In genomic region chr2:182913064-182913463, GRCh38 we compare ENCODE assay signal across 23 cellular contexts. TPM values are rescaled to one million over a fixed set of nuclear protein-coding genes. Genes with fewer than 3 reads are reported as not detected.
DNase-seq lines count a peak whose midpoint lies in the region; ATAC-seq, FAIRE-seq and TF ChIP-seq lines count a peak whose summit lies in the region.
"Had no signal": no experiment of that assay in that cellular context is flagged by ENCODE, and none has a peak within 500 bp of the region (broad histone marks: within the 10 kb centered on the region; RNA-seq: fewer than 3 reads in every experiment).

No MANE protein-coding gene starts in this region.

- H2AFZ ChIP-seq in HepG2 (ENCODE audit: low read length) = no peak overlapping the region

- H3K9me3 ChIP-seq in liver (ENCODE audit: control insufficient read depth in 4 of 4, low read length in 3 of 4) (no peaks in the 10 kb centered on the region), HepG2 (ENCODE audit: low read length) (no peaks in the 10 kb centered on the region), right lobe of liver (no peaks in the 10 kb centered on the region), gastrocnemius medialis (no peaks in the 10 kb centered on the region)
- H3K9me3 ChIP-seq: HAP-1 had no signal

- ATAC-seq in HepG2 (no peak), right lobe of liver (peak; percentile 31 to 86 (median 75)), gastrocnemius medialis (no peak), HG03342 (IDR thresholded peaks at IDR 0.05; ENCODE audit: unreplicated experiment) (no peak)

- no peaks in the 10 kb centered on the region for H3K79me2 ChIP-seq in HepG2 (ENCODE audit: insufficient read depth, low read length)

- H3K4me1 ChIP-seq in liver (ENCODE audit: control insufficient read depth in 4 of 4, insufficient read depth in 4 of 4, low read length in 3 of 4) (peaks cover 4 to 47% (median 27%) of the 10 kb centered on the region in 4 donors), HepG2 (ENCODE audit: insufficient read depth, low read length) (peaks cover 15% of the 10 kb centered on the region), right lobe of liver (peaks cover 0 to 29% (median 3%) of the 10 kb centered on the region in 4 donors), gastrocnemius medialis (peaks cover 35 to 52% of the 10 kb centered on the region in 2 donors)

- TF ChIP-seq EP300 in HepG2 (IDR thresholded peaks at IDR 0.05; ENCODE audit: low read depth in 2 of 2, low read length in 2 of 2) (no peak), HepG2 (CRISPR knock-in tag; IDR thresholded peaks at IDR 0.05; ENCODE audit: borderline replicate concordance) (no peak)

- TF ChIP-seq POLR2A in HepG2 (IDR thresholded peaks at IDR 0.05; ENCODE audit: insufficient read depth in 1 of 2, low read depth in 2 of 2, low read length in 2 of 2) = no peak
- no peak for TF ChIP-seq POLR2A in right lobe of liver (IDR thresholded peaks at IDR 0.05)
- no peak for TF ChIP-seq POLR2A in gastrocnemius medialis (IDR thresholded peaks at IDR 0.05)

- no peak for FAIRE-seq in HepG2 (lab: Jason Lieb, UNC)
- FAIRE-seq: A204.1, GM12891, GM18507, H54 had no signal

- POLR2A ChIA-PET in HepG2 (lab: Yijun Ruan, JAX) = no interaction called here

- CTCF ChIA-PET in HepG2 (lab: Yijun Ruan, JAX; ENCODE audit: low intra/inter-chr PET ratio, low total read pairs) = no interaction called here

- H3K4me3 ChIP-seq in liver (ENCODE audit: low read depth in 1 of 3, low read length in 3 of 3) = peak overlapping the region in 2 of 3 donors; percentile 1 to 27
- no peak overlapping the region for H3K4me3 ChIP-seq in HepG2 (replicated peaks in 1 of 3; ENCODE audit: insufficient read depth in 1 of 3, low read depth in 2 of 3, low read length in 3 of 3)
- H3K4me3 ChIP-seq in right lobe of liver = peak overlapping the region in 2 of 3 donors; percentile 46 to 50
- H3K4me3 ChIP-seq in gastrocnemius medialis = no peak overlapping the region
- H3K4me3 ChIP-seq: HAP-1 had no signal

- TF ChIP-seq CTCF in liver (IDR thresholded peaks at IDR 0.05; ENCODE audit: low read depth, low read length, missing input control) = no peak
- no peak for TF ChIP-seq CTCF in HepG2 (CRISPR knock-in tag; IDR thresholded peaks at IDR 0.05)
- no peak for TF ChIP-seq CTCF in right lobe of liver (IDR thresholded peaks at IDR 0.05)
- no peak for TF ChIP-seq CTCF in gastrocnemius medialis (IDR thresholded peaks at IDR 0.05 in 4 of 5, conservative IDR thresholded peaks at IDR 0.05 in 1 of 5)

- no peak for DNase-seq in HepG2 (ENCODE audit: low spot score)
- DNase-seq in right lobe of liver = no peak
- no peak for DNase-seq in gastrocnemius medialis
- no peak for DNase-seq in NCI-H2029 (lab: John Stamatoyannopoulos, UW)
- DNase-seq: ACHN; C1 segment of cervical spinal cord; Calu3; CD4-positive, alpha-beta memory T cell; COR-L47; DMS53; DMS79 treated with DMSO at 0.1 percent for 48 hours; GF-D8; GOT3; HFFc6 had no signal

- H3K9ac ChIP-seq in liver (ENCODE audit: low read depth in 1 of 2, low read length in 2 of 2) (no peak overlapping the region), HepG2 (ENCODE audit: insufficient read depth, low read depth, low read length) (no peak overlapping the region)

- H3K36me3 ChIP-seq in liver (ENCODE audit: control insufficient read depth in 4 of 4, insufficient read depth in 3 of 4, low read depth in 1 of 4, low read length in 3 of 4) (no peaks in the 10 kb centered on the region), HepG2 (replicated peaks in 1 of 2; ENCODE audit: control insufficient read depth in 1 of 2, insufficient read depth in 2 of 2, low read length in 2 of 2) (peaks cover 0 to 16% of the 10 kb centered on the region in 2 experiments; a peak in 2 of 5 replicates), right lobe of liver (no peaks in the 10 kb centered on the region), gastrocnemius medialis (peaks cover 0 to 24% of the 10 kb centered on the region in 2 donors)
- H3K36me3 ChIP-seq: HAP-1 had no signal

- TF ChIP-seq RAD21 in liver (IDR thresholded peaks at IDR 0.05) (peak in 1 of 2 donors; percentile 24), HepG2 (CRISPR knock-in tag; IDR thresholded peaks at IDR 0.05) (no peak)

- H3K27ac ChIP-seq in liver (ENCODE audit: low read depth in 1 of 2, low read length in 2 of 2) (no peak overlapping the region), HepG2 (ENCODE audit: extremely low read length, insufficient read depth, low read length) (no peak overlapping the region), right lobe of liver (peak overlapping the region in 2 of 3 donors; percentile 57 to 72), gastrocnemius medialis (peak overlapping the region; percentile 88 to 93 (median 88))
- H3K27ac ChIP-seq: 22Rv1 had no signal

- WGBS in liver = 48% methylated on average over 1 of the region's 1 CpG
- WGBS in HepG2 (ENCODE audit: low lambda C conversion rate) = 100% methylated on average over 1 of the region's 1 CpG
- 33% methylated on average over 1 of the region's 1 CpG for WGBS in right lobe of liver (ENCODE audit: insufficient coverage, low coverage, low lambda C conversion rate, missing lambda C conversion rate)

- BruUV-seq in HepG2 (replicated peaks; lab: Mats Ljungman, UMichigan) = no TSS peak

- H3K27me3 ChIP-seq in liver (ENCODE audit: control insufficient read depth in 4 of 4, insufficient read depth in 4 of 4, low read length in 3 of 4) (no peaks in the 10 kb centered on the region), HepG2 (ENCODE audit: control insufficient read depth in 1 of 2, insufficient read depth in 2 of 2, low read length in 2 of 2) (no peaks in the 10 kb centered on the region), right lobe of liver (no peaks in the 10 kb centered on the region), gastrocnemius medialis (no peaks in the 10 kb centered on the region)

- intact Hi-C loops in HepG2 (cut with micrococcal nuclease; ENCODE audit: unreplicated experiment) (loop anchor here (5.0 kb wide), 1 partner anchor 46 kb away; the partner anchor contains the start of gene FRZB), right lobe of liver (cut with DNase I) (no loop called here), gastrocnemius medialis (cut with DNase I; ENCODE audit: low total_unique reads) (loop anchor here (5.0 kb wide), 1 partner anchor 39 kb away; no protein-coding TSS in a partner anchor)

- no peaks in the 10 kb centered on the region for H4K20me1 ChIP-seq in HepG2 (ENCODE audit: insufficient read depth, low read length)

- in situ Hi-C loops in HepG2 (cut with HindIII; ENCODE audit: extremely low pct_ligation_motif_present, low pct_unique_long_range_greater_than_20kb) = no loop called here
- in situ Hi-C loops in gastrocnemius medialis (cut with MboI; ENCODE audit: low sequenced_read_pairs in 4 of 4) = no loop called here

- H3K4me2 ChIP-seq in HepG2 (ENCODE audit: low read depth, low read length) = no peak overlapping the region

TF ChIP-seq in liver, 16 proteins besides CTCF, POLR2A, EP300 and RAD21 (continues in another document):
- peak; percentile 42 to 72 for TF ChIP-seq RXRA (IDR thresholded peaks at IDR 0.05)

TF ChIP-seq in HepG2, 621 proteins besides CTCF, POLR2A, EP300 and RAD21 (continues in another document):
- no peak for TF ChIP-seq ZNF18 (CRISPR knock-in tag; IDR thresholded peaks at IDR 0.05; ENCODE audit: insufficient replicate concordance)
- no peak for TF ChIP-seq RARA (CRISPR knock-in tag; IDR thresholded peaks at IDR 0.05)

RNA-seq across cellular contexts. Expression of gene FRZB, which starts 46.6 kb away (rescaled TPM):
- under 1 TPM; 0.17 to 0.47 TPM for total RNA-seq in liver
- 1 to 10 TPM in 1 of 2 donors, under 1 TPM in 1; 0.61 to 1.0 TPM for polyA plus RNA-seq in liver
- total RNA-seq in HepG2 (2016; rRNA removed; fragmentation: Illumina TruSeq; extraction: Trizol) = 0.04 TPM in 1 of 2 replicates, not detected in the other
- total RNA-seq in HepG2 (2016; cell fraction: cytosol; rRNA removed; fragmentation: Illumina TruSeq; extraction: Trizol; ENCODE audit: low read depth) = not detected in 2 replicates
- 0.04 TPM in 1 of 2 replicates, not detected in the other for total RNA-seq in HepG2 (2016; cell fraction: insoluble cytoplasmic fraction; rRNA removed; fragmentation: Illumina TruSeq; extraction: Trizol)
- total RNA-seq in HepG2 (2016; cell fraction: membrane; rRNA removed; fragmentation: Illumina TruSeq; extraction: Trizol) = 0.03 TPM in 1 of 2 replicates, not detected in the other
- 0.16 and 0.25 TPM in 2 replicates for total RNA-seq in HepG2 (2016; cell fraction: nucleus; rRNA removed; fragmentation: Illumina TruSeq; extraction: Trizol)
- polyA plus RNA-seq in HepG2 (2011; rRNA removed) = 0.86 and 1.2 TPM in 2 replicates
- 0.67 and 0.68 TPM in 2 replicates for polyA plus RNA-seq in HepG2 (2011; cell fraction: cytosol; rRNA removed)
- 0.74 and 0.85 TPM in 2 replicates for polyA plus RNA-seq in HepG2 (2011; cell fraction: nucleus; rRNA removed)
- 1.0 and 1.8 TPM in 2 replicates for polyA plus RNA-seq in HepG2 (2012)
- polyA plus RNA-seq in HepG2 (2016; cell fraction: cytosol; fragmentation: Illumina TruSeq; extraction: Trizol; ENCODE audit: low read depth) = 0.03 and 0.09 TPM in 2 replicates
- polyA plus RNA-seq in HepG2 (2016; cell fraction: insoluble cytoplasmic fraction; fragmentation: Illumina TruSeq; extraction: Trizol; ENCODE audit: low read depth) = 0.07 and 0.08 TPM in 2 replicates
- not detected in 2 replicates for polyA plus RNA-seq in HepG2 (2016; cell fraction: membrane; fragmentation: Illumina TruSeq; extraction: Trizol; ENCODE audit: low read depth)
- polyA plus RNA-seq in HepG2 (2016; cell fraction: nucleus; fragmentation: Illumina TruSeq; extraction: Trizol; ENCODE audit: insufficient read depth, low read depth) = 0.14 and 0.28 TPM in 2 replicates
- polyA minus RNA-seq in HepG2 (2011; rRNA and poly(A)+ RNA removed; ENCODE audit: low replicate concordance) = 1.2 TPM in 1 of 2 replicates, not detected in the other
- polyA minus RNA-seq in HepG2 (2011; cell fraction: cytosol; rRNA and poly(A)+ RNA removed) = 0.53 and 0.69 TPM in 2 replicates
- 1.4 and 1.6 TPM in 2 replicates for polyA minus RNA-seq in HepG2 (2011; cell fraction: nucleus; rRNA and poly(A)+ RNA removed)
- total RNA-seq in right lobe of liver = under 1 TPM; 0.14 to 0.93 (median 0.59) TPM
- total RNA-seq in gastrocnemius medialis = 10 to 100 TPM in 1 of 4 donors, 1 to 10 TPM in 3; 1.3 to 31.3 (median 4.3) TPM
- total RNA-seq: CD4-positive, alpha-beta memory T cell; Daoy had no signal

Comparison
In these comparisons a context has a peak if more than half of its experiments do, and no peak if none do; other contexts are left out.
1. H3K27ac ChIP-seq: peak in right lobe of liver (2 of 3) and gastrocnemius medialis (4 of 4); none in liver (0 of 2) and HepG2 (single experiment).
2. H3K4me3 ChIP-seq: peak in liver (2 of 3) and right lobe of liver (2 of 3); none in HepG2 (0 of 3) and gastrocnemius medialis (0 of 4).
3. ATAC-seq: peak in right lobe of liver (4 of 4); none in HepG2 (single experiment), gastrocnemius medialis (0 of 2) and HG03342 (single experiment).
4. intact Hi-C loops: an anchor here in HepG2 (5.0 kb wide) and gastrocnemius medialis (5.0 kb wide); none called in right lobe of liver.